In genomic region chr11:83521647-83522596, GRCh38 we compare ENCODE assay signal across 10 cellular contexts.
DNase-seq lines count a peak whose midpoint lies in the region; ATAC-seq and TF ChIP-seq lines count a peak whose summit lies in the region.
"Had no signal": no experiment of that assay in that cellular context is flagged by ENCODE, and none has a peak within 500 bp of the region (broad histone marks: within the 10 kb centered on the region; RNA-seq: fewer than 3 reads in every experiment).

No MANE protein-coding gene starts in this region.

- 77% methylated on average over 8 of the region's 8 CpGs for WGBS in esophagus muscularis mucosa
- 66 to 69% methylated on average over 8 of the region's 8 CpGs for WGBS in aorta, 2 donors

- H3K27me3 ChIP-seq in esophagus muscularis mucosa = no peaks in the 10 kb centered on the region
- H3K27me3 ChIP-seq in aorta (ENCODE audit: control insufficient read depth in 1 of 2, insufficient read depth in 2 of 2, low read length in 1 of 2) = no peaks in the 10 kb centered on the region

- ATAC-seq in HG03108 (IDR thresholded peaks at IDR 0.05; ENCODE audit: unreplicated experiment) (no peak), GM18873 (IDR thresholded peaks at IDR 0.05; ENCODE audit: low FRiP score, unreplicated experiment) (no peak), aorta (ENCODE audit: low FRiP score) (no peak)

- H3K27ac ChIP-seq in esophagus muscularis mucosa (replicated peaks in 1 of 4) (no peak overlapping the region), aorta (ENCODE audit: low read depth in 1 of 2, low read length in 2 of 2) (no peak overlapping the region)

- H3K4me1 ChIP-seq in esophagus muscularis mucosa = no peaks in the 10 kb centered on the region
- H3K4me1 ChIP-seq in aorta (ENCODE audit: control insufficient read depth in 1 of 2, insufficient read depth in 2 of 2, low read length in 2 of 2) = no peaks in the 10 kb centered on the region

- TF ChIP-seq EP300 in esophagus muscularis mucosa (IDR thresholded peaks at IDR 0.05) = no peak

- peak; percentile 11 for TF ChIP-seq CTCF in GM13976 (IDR thresholded peaks at IDR 0.05; ENCODE audit: borderline replicate concordance, control extremely low read depth, extremely low read depth, insufficient read depth, missing control alignments)
- no peak for TF ChIP-seq CTCF in esophagus muscularis mucosa (IDR thresholded peaks at IDR 0.05)

- TF ChIP-seq POLR2A in esophagus muscularis mucosa (IDR thresholded peaks at IDR 0.05; ENCODE audit: low read depth) = no peak

- no peaks in the 10 kb centered on the region for H3K36me3 ChIP-seq in esophagus muscularis mucosa
- H3K36me3 ChIP-seq in aorta (ENCODE audit: control insufficient read depth in 1 of 2, insufficient read depth in 2 of 2, low read length in 1 of 2) = no peaks in the 10 kb centered on the region

- in situ Hi-C loops in ACHN (cut with HindIII; ENCODE audit: low pct_ligation_motif_present, low pct_unique_long_range_greater_than_20kb, low sequenced_read_pairs) (no loop called here), GM13976 (cut with MboI; ENCODE audit: low sequenced_read_pairs, unreplicated experiment) (no loop called here)

- intact Hi-C loops in esophagus muscularis mucosa (cut with DNase I) (no loop called here), aorta (cut with DNase I) (no loop called here)

- peaks cover 0 to 14% (median 8%) of the 10 kb centered on the region in 4 donors for H3K9me3 ChIP-seq in esophagus muscularis mucosa
- H3K9me3 ChIP-seq in aorta (ENCODE audit: control insufficient read depth, low read length) = peaks cover 6% of the 10 kb centered on the region

- H3K4me3 ChIP-seq in esophagus muscularis mucosa (no peak overlapping the region), aorta (ENCODE audit: low read length in 2 of 2) (no peak overlapping the region)

- DNase-seq in ACHN = peak; percentile 8
- DNase-seq in GM13976 (ENCODE audit: low spot score) = no peak
- peak; percentile 61 to 79 for DNase-seq in NCI-H526 (lab: John Stamatoyannopoulos, UW)
- DNase-seq in esophagus muscularis mucosa (ENCODE audit: extremely low spot score) = peak; percentile 29
- DNase-seq in OCI-M2 (lab: John Stamatoyannopoulos, UW; ENCODE audit: unreplicated experiment) = no peak
- no peak for DNase-seq in aorta
- DNase-seq: activated B cell treated with CpG ODN at 0.5 μM for 24 hours; stimulated activated CD8-positive, alpha-beta memory T cell treated with anti-CD3 and anti-CD28 coated beads, Interleukin-4, amount 100 ng/mL, for 48 hours had no signal

Comparison
In these comparisons a context has a peak if more than half of its experiments do, and no peak if none do; other contexts are left out.
1. DNase-seq: peak in ACHN (single experiment), NCI-H526 (2 of 2) and esophagus muscularis mucosa (single experiment); none in GM13976 (single experiment), OCI-M2 (single experiment) and aorta (0 of 2).